Comparison of ENCODE assay signal across 13 cellular contexts in the genomic region with DNA sequence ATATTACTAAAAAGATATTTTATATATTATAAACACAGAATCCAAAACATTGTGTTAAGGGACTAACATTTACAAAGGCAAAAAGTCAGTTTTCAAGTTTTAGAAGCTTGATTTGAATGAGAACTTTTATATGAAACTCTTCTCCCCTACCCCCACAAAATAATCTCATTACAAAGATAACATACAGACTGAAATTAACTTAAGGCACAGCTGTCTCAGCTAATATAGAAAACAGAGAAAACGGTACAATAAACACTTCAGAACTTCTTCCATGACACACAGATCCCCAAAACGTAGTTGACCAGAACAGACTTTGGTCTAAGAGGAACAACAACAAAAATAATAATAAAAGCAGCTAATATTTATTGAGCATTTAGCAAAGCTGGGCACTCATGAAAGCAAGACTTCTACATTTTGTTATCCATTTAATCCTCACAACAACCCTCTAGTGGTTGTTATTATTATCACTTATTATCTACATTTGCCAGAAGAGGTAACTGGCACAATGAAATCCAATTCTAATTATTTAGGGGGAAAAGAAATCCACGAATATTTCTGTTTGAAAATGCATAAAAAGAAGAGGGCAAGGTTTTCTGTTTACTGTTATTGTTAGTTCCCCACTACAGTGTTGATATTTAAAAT.
A peak's percentile ranks its signal among the peaks of the same experiment; 100 is the strongest.
DNase-seq lines count a peak whose midpoint lies in the region; ATAC-seq, FAIRE-seq and TF ChIP-seq lines count a peak whose summit lies in the region.
"Had no signal": no experiment of that assay in that cellular context is flagged by ENCODE, and none has a peak within 500 bp of the region (broad histone marks: within the 10 kb centered on the region; RNA-seq: fewer than 3 reads in every experiment).

No MANE protein-coding gene starts in this region.

- POLR2A ChIA-PET in Panc1 (lab: Charles Lee): no interaction called here

- CTCF ChIA-PET in Panc1 (lab: Charles Lee): interaction anchor here (0.6 kb wide), 1 partner anchor 400 kb away, joined by 3 read pairs; no protein-coding TSS in a partner anchor

- peak; percentile 41; the same call in 1 of the 2 replicates for TF ChIP-seq CTCF in Panc1 (IDR thresholded peaks at IDR 0.05)

- H3K36me3 ChIP-seq in Panc1 (ENCODE audit: control insufficient read depth, insufficient read depth, low read length) (peaks cover 4% of the 10 kb centered on the region; the same call in 1 of the 2 replicates), H7 (replicated peaks; ENCODE audit: control insufficient read depth, insufficient read depth, low read length) (no peaks in the 10 kb centered on the region)

- ATAC-seq in Panc1: no peak

- no peaks in the 10 kb centered on the region for H3K9me3 Mint-ChIP-seq in activated naive CD8-positive, alpha-beta T cell treated with anti-CD3 and anti-CD28 coated beads for 36 hours
- H3K9me3 Mint-ChIP-seq: H9 had no signal

- no peaks in the 10 kb centered on the region for H3K4me1 ChIP-seq in Panc1 (ENCODE audit: control insufficient read depth, insufficient read depth, low read length)

- in situ Hi-C loops in ACHN (cut with HindIII; ENCODE audit: low pct_ligation_motif_present, low pct_unique_long_range_greater_than_20kb, low sequenced_read_pairs): no loop called here
- in situ Hi-C loops in Panc1 (cut with HindIII; ENCODE audit: low pct_unique_long_range_greater_than_20kb, low sequenced_read_pairs): no loop called here

- H3K4me1 Mint-ChIP-seq in activated naive CD8-positive, alpha-beta T cell treated with anti-CD3 and anti-CD28 coated beads for 36 hours: no peaks in the 10 kb centered on the region

- no TSS peak for BruUV-seq in Panc1 (replicated peaks; lab: Mats Ljungman, UMichigan)

- no peak overlapping the region for H3K27ac Mint-ChIP-seq in activated naive CD8-positive, alpha-beta T cell treated with anti-CD3 and anti-CD28 coated beads for 36 hours

- DNase-seq in ACHN (peak; percentile 14), ELR (ENCODE audit: low read depth) (peak; percentile 42), Panc1 (ENCODE audit: low read depth, low spot score) (no peak), fibroblast of peridontal ligament (ENCODE audit: extremely low read depth) (peak; percentile 19), H7 (no peak), NCI-H2107 (lab: John Stamatoyannopoulos, UW) (no peak), GM12891 (ENCODE audit: insufficient read length, low spot score) (no peak)
- no peak for DNase-seq in activated naive CD8-positive, alpha-beta T cell treated with anti-CD3 and anti-CD28 coated beads for 36 hours
- DNase-seq: activated CD4-positive, CD25-positive, alpha-beta regulatory T cell; activated effector memory CD4-positive, alpha-beta T cell treated with anti-CD3 and anti-CD28 coated beads, Interleukin-2, amount 50 U/mL, for 16 hours; H9; NCI-H1092; stimulated activated CD4-positive, alpha-beta T cell treated with anti-CD3 and anti-CD28 coated beads, Interleukin-4, amount 100 ng/mL, for 4 hours had no signal

- peaks cover 10% of the 10 kb centered on the region for H3K36me3 Mint-ChIP-seq in activated naive CD8-positive, alpha-beta T cell treated with anti-CD3 and anti-CD28 coated beads for 36 hours

- intact Hi-C loops in Panc1 (cut with micrococcal nuclease; ENCODE audit: unreplicated experiment): no loop called here

- H3K9me3 ChIP-seq in Panc1 (ENCODE audit: control insufficient read depth, insufficient read depth, low read depth, low read length): no peaks in the 10 kb centered on the region

- no peaks in the 10 kb centered on the region for H3K27me3 ChIP-seq in Panc1 (ENCODE audit: control insufficient read depth, insufficient read depth, low read length)
- H3K27me3 ChIP-seq in H7 (ENCODE audit: control insufficient read depth, insufficient read depth, low read length): no peaks in the 10 kb centered on the region

- no peak overlapping the region for H3K4me3 ChIP-seq in Panc1 (ENCODE audit: low read depth in 2 of 2, low read length in 2 of 2)
- no peak overlapping the region for H3K4me3 ChIP-seq in H7 (ENCODE audit: insufficient read depth, low read depth, low read length)

- FAIRE-seq in GM12891 (lab: Jason Lieb, UNC): no peak

- no peak overlapping the region for H3K4me3 Mint-ChIP-seq in activated naive CD8-positive, alpha-beta T cell treated with anti-CD3 and anti-CD28 coated beads for 36 hours
- H3K4me3 Mint-ChIP-seq: H9 had no signal

- H3K27me3 Mint-ChIP-seq in activated naive CD8-positive, alpha-beta T cell treated with anti-CD3 and anti-CD28 coated beads for 36 hours: no peaks in the 10 kb centered on the region

- TF ChIP-seq POLR2A in GM12891 (IDR thresholded peaks at IDR 0.05; ENCODE audit: low read depth, low read length): no peak

- H3K27ac ChIP-seq in Panc1 (ENCODE audit: low read length): no peak overlapping the region

TF ChIP-seq in GM12891, 5 proteins besides CTCF, POLR2A, EP300 and RAD21:
- no peak for TF ChIP-seq SPI1 (IDR thresholded peaks at IDR 0.05; ENCODE audit: low read depth, low read length)
- no peak for TF ChIP-seq POLR2AphosphoS5 (IDR thresholded peaks at IDR 0.05; ENCODE audit: low read depth, low read length)
- no peak for TF ChIP-seq POU2F2 (IDR thresholded peaks at IDR 0.05; ENCODE audit: low read depth, low read length)
- TF ChIP-seq PAX5 (IDR thresholded peaks at IDR 0.05; ENCODE audit: insufficient read depth, low read length, severe bottlenecking): no peak
- no peak for TF ChIP-seq TAF1 (IDR thresholded peaks at IDR 0.05; ENCODE audit: low read depth, low read length)

Comparison
In these comparisons a context has a peak if more than half of its experiments do, and no peak if none do; other contexts are left out.
1. DNase-seq: peak in ACHN (single experiment), ELR (single experiment) and fibroblast of peridontal ligament (single experiment); none in Panc1 (single experiment), activated naive CD8-positive, alpha-beta T cell treated with anti-CD3 and anti-CD28 coated beads for 36 hours (single experiment), H7 (single experiment), NCI-H2107 (single experiment) and GM12891 (single experiment).